ENCODE assay signal across 8 cellular contexts in the genomic region with DNA sequence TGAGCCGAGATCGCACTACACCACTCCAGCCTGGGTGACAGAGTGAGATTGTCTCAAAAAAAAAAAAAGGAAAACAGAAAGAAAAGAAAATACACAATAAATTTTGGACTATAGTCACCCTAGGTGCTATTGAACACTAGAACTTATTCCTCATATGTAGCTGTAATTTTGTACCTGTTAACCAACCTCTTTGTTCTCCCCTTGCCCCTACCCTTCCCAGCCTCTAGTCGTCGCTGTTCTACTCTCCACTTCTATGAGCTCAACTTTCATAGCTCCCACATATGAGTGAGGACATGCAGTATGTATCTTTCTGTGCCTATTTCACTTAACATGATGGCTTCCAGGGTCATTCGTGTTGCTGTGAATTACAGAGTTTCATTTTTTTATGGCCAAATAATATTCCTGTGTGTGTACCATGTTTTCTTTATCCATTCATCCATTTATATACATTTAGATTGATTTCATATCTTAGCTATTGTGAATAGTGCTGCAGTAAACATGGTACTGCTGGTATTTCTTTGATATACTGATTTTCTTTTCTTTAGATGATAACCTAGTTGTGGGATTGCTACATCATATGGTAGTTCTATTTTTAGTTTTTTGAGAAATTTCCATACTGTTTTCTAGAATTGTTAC. TPM values are rescaled to one million over a fixed set of nuclear protein-coding genes. Genes with fewer than 3 reads are reported as not detected.
A peak's percentile ranks its signal among the peaks of the same experiment; 100 is the strongest.
DNase-seq lines count a peak whose midpoint lies in the region; ATAC-seq and TF ChIP-seq lines count a peak whose summit lies in the region.

No MANE protein-coding gene starts in this region.

- H3K4me1 ChIP-seq in prostate gland (replicated peaks), result no peaks in the 10 kb centered on the region

- H3K36me3 Mint-ChIP-seq in activated T-cell treated with anti-CD3 and anti-CD28 coated beads, Interleukin-2, amount 50 U/mL, for 72 hours (ENCODE audit: insufficient read depth in 2 of 2), result peaks cover 11 to 14% of the 10 kb centered on the region in 2 donors
- H3K36me3 Mint-ChIP-seq in activated T-cell treated with anti-CD3 and anti-CD28 coated beads, Interleukin-2, amount 50 U/mL, for 24 hours (ENCODE audit: low read depth), result peaks cover 88% of the 10 kb centered on the region
- H3K36me3 Mint-ChIP-seq in WTC11, result peaks cover 62% of the 10 kb centered on the region

- no peak for TF ChIP-seq POLR2A in prostate gland (IDR thresholded peaks at IDR 0.05)

- TF ChIP-seq CTCF in WTC11 (IDR thresholded peaks at IDR 0.05) (peak; percentile 80), fibroblast of villous mesenchyme (IDR thresholded peaks at IDR 0.05; ENCODE audit: insufficient read depth, low read depth, low read length) (peak; percentile 93), prostate gland (IDR thresholded peaks at IDR 0.05) (peak in 3 of 4 experiments; percentile 39 to 61 (median 47))

- H3K36me3 ChIP-seq in prostate gland, result no peaks in the 10 kb centered on the region

- peak; percentile 57 to 69 for ATAC-seq in activated T-cell treated with anti-CD3 and anti-CD28 coated beads, Interleukin-2, amount 50 U/mL, for 72 hours (replicated peaks in 1 of 2)
- ATAC-seq in WTC11, result peak; percentile 79
- no peak for ATAC-seq in HG02973 (IDR thresholded peaks at IDR 0.05; ENCODE audit: unreplicated experiment)

- WGBS in prostate gland, result 61% methylated on average over 5 of the region's 5 CpGs

- POLR2A ChIA-PET in WTC11 (lab: Charles Lee), result interaction anchor here (0.7 kb wide), 1 partner anchor 17 kb away, joined by 3 read pairs; no protein-coding TSS in a partner anchor

- CTCF ChIA-PET in WTC11 (lab: Charles Lee), result interaction anchor here (0.5 to 2.3 kb wide), 85 partner anchors 11 to 1171 kb away, joined by 3 to 119 read pairs (median 4); a partner anchor contains a TSS

- no peak overlapping the region for H3K4me3 Mint-ChIP-seq in activated T-cell treated with anti-CD3 and anti-CD28 coated beads, Interleukin-2, amount 50 U/mL, for 72 hours
- H3K4me3 Mint-ChIP-seq in activated T-cell treated with anti-CD3 and anti-CD28 coated beads, Interleukin-2, amount 50 U/mL, for 24 hours, result no peak overlapping the region
- no peak overlapping the region for H3K4me3 Mint-ChIP-seq in WTC11

- peaks cover 6% of the 10 kb centered on the region for H3K4me1 Mint-ChIP-seq in activated T-cell treated with anti-CD3 and anti-CD28 coated beads, Interleukin-2, amount 50 U/mL, for 72 hours (ENCODE audit: low read depth)
- peaks cover 16% of the 10 kb centered on the region for H3K4me1 Mint-ChIP-seq in activated T-cell treated with anti-CD3 and anti-CD28 coated beads, Interleukin-2, amount 50 U/mL, for 24 hours (ENCODE audit: low read depth)
- H3K4me1 Mint-ChIP-seq in WTC11, result no peaks in the 10 kb centered on the region

- no peaks in the 10 kb centered on the region for H3K9me3 ChIP-seq in prostate gland

- H3K4me3 ChIP-seq in fibroblast of villous mesenchyme (ENCODE audit: low read depth, low read length) (no peak overlapping the region), prostate gland (no peak overlapping the region)

- no peaks in the 10 kb centered on the region for H3K9me3 Mint-ChIP-seq in activated T-cell treated with anti-CD3 and anti-CD28 coated beads, Interleukin-2, amount 50 U/mL, for 72 hours
- peaks cover 3% of the 10 kb centered on the region for H3K9me3 Mint-ChIP-seq in activated T-cell treated with anti-CD3 and anti-CD28 coated beads, Interleukin-2, amount 50 U/mL, for 24 hours
- H3K9me3 Mint-ChIP-seq in WTC11, result peaks cover 10% of the 10 kb centered on the region

- H3K27ac ChIP-seq in prostate gland, result no peak overlapping the region

- H3K27me3 Mint-ChIP-seq in activated T-cell treated with anti-CD3 and anti-CD28 coated beads, Interleukin-2, amount 50 U/mL, for 72 hours (ENCODE audit: low read depth), result no peaks in the 10 kb centered on the region
- H3K27me3 Mint-ChIP-seq in activated T-cell treated with anti-CD3 and anti-CD28 coated beads, Interleukin-2, amount 50 U/mL, for 24 hours, result no peaks in the 10 kb centered on the region
- H3K27me3 Mint-ChIP-seq in WTC11 (ENCODE audit: low read depth), result no peaks in the 10 kb centered on the region

- no peaks in the 10 kb centered on the region for H3K27me3 ChIP-seq in prostate gland (replicated peaks; ENCODE audit: insufficient read depth)

- intact Hi-C loops in prostate gland (cut with DNase I), result no loop called here

- H3K27ac Mint-ChIP-seq in activated T-cell treated with anti-CD3 and anti-CD28 coated beads, Interleukin-2, amount 50 U/mL, for 72 hours, result no peak overlapping the region
- no peak overlapping the region for H3K27ac Mint-ChIP-seq in activated T-cell treated with anti-CD3 and anti-CD28 coated beads, Interleukin-2, amount 50 U/mL, for 24 hours
- H3K27ac Mint-ChIP-seq in WTC11, result no peak overlapping the region

- DNase-seq in activated T-cell treated with anti-CD3 and anti-CD28 coated beads, Interleukin-2, amount 50 U/mL, for 72 hours, result peak; percentile 2 to 23
- no peak for DNase-seq in activated T-cell treated with anti-CD3 and anti-CD28 coated beads, Interleukin-2, amount 50 U/mL, for 24 hours
- peak; percentile 5 for DNase-seq in NCI-H1436 treated with DMSO at 0.1 percent for 48 hours (lab: John Stamatoyannopoulos, UW)
- DNase-seq in WTC11 (ENCODE audit: low spot score), result peak; percentile 33
- DNase-seq in fibroblast of villous mesenchyme (ENCODE audit: low read depth), result peak; percentile 55
- peak; percentile 10 for DNase-seq in prostate gland (ENCODE audit: low spot score)
- no peak for DNase-seq in KG1 (lab: John Stamatoyannopoulos, UW)

TF ChIP-seq in WTC11, 78 proteins besides CTCF, POLR2A, EP300 and RAD21:
- no peak for TF ChIP-seq GTF2I (CRISPR knock-in tag; conservative IDR thresholded peaks at IDR 0.05)
- TF ChIP-seq, protein P1, sequence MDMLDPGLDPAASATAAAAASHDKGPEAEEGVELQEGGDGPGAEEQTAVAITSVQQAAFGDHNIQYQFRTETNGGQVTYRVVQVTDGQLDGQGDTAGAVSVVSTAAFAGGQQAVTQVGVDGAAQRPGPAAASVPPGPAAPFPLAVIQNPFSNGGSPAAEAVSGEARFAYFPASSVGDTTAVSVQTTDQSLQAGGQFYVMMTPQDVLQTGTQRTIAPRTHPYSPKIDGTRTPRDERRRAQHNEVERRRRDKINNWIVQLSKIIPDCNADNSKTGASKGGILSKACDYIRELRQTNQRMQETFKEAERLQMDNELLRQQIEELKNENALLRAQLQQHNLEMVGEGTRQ (CRISPR knock-in tag; IDR thresholded peaks at IDR 0.05), result no peak
- TF ChIP-seq FOXP1 (CRISPR knock-in tag; IDR thresholded peaks at IDR 0.05; ENCODE audit: borderline replicate concordance), result no peak
- TF ChIP-seq ESRRA (CRISPR knock-in tag; IDR thresholded peaks at IDR 0.05; ENCODE audit: borderline replicate concordance), result no peak
- TF ChIP-seq EMX1 (CRISPR knock-in tag; IDR thresholded peaks at IDR 0.05), result no peak
- no peak for TF ChIP-seq NR1H2 (CRISPR knock-in tag; IDR thresholded peaks at IDR 0.05)
- no peak for TF ChIP-seq ZNF263 (CRISPR knock-in tag; IDR thresholded peaks at IDR 0.05; ENCODE audit: low read depth)
- no peak for TF ChIP-seq ZNF317 (CRISPR knock-in tag; IDR thresholded peaks at IDR 0.05; ENCODE audit: borderline replicate concordance, low read depth)
- no peak for TF ChIP-seq ZNF423 (CRISPR knock-in tag; IDR thresholded peaks at IDR 0.05)
- TF ChIP-seq, protein P2, sequence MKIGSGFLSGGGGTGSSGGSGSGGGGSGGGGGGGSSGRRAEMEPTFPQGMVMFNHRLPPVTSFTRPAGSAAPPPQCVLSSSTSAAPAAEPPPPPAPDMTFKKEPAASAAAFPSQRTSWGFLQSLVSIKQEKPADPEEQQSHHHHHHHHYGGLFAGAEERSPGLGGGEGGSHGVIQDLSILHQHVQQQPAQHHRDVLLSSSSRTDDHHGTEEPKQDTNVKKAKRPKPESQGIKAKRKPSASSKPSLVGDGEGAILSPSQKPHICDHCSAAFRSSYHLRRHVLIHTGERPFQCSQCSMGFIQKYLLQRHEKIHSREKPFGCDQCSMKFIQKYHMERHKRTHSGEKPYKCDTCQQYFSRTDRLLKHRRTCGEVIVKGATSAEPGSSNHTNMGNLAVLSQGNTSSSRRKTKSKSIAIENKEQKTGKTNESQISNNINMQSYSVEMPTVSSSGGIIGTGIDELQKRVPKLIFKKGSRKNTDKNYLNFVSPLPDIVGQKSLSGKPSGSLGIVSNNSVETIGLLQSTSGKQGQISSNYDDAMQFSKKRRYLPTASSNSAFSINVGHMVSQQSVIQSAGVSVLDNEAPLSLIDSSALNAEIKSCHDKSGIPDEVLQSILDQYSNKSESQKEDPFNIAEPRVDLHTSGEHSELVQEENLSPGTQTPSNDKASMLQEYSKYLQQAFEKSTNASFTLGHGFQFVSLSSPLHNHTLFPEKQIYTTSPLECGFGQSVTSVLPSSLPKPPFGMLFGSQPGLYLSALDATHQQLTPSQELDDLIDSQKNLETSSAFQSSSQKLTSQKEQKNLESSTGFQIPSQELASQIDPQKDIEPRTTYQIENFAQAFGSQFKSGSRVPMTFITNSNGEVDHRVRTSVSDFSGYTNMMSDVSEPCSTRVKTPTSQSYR (CRISPR knock-in tag; IDR thresholded peaks at IDR 0.05), result no peak
- no peak for TF ChIP-seq NR2C2 (CRISPR knock-in tag; IDR thresholded peaks at IDR 0.05)
- TF ChIP-seq, protein P3, sequence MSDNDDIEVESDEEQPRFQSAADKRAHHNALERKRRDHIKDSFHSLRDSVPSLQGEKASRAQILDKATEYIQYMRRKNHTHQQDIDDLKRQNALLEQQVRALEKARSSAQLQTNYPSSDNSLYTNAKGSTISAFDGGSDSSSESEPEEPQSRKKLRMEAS (CRISPR knock-in tag; IDR thresholded peaks at IDR 0.05), result no peak

RNA-seq across cellular contexts. Expression of a gene that starts 28.3 kb away (rescaled TPM):
- 10 to 100 TPM; 46.5 to 57.8 TPM for total RNA-seq in activated T-cell treated with anti-CD3 and anti-CD28 coated beads, Interleukin-2, amount 50 U/mL, for 72 hours
- total RNA-seq in WTC11 (2021) (59.7 to 71.7 TPM (median 65.5 TPM) in 3 replicates), fibroblast of villous mesenchyme (65.1 and 67.4 TPM in 2 replicates), prostate gland (10 to 100 TPM; 58.8 to 74.0 TPM)

Comparison
In these comparisons a context has a peak if more than half of its experiments do, and no peak if none do; other contexts are left out.
1. DNase-seq: peak in activated T-cell treated with anti-CD3 and anti-CD28 coated beads, Interleukin-2, amount 50 U/mL, for 72 hours (2 of 2), NCI-H1436 treated with DMSO at 0.1 percent for 48 hours (single experiment), WTC11 (single experiment), fibroblast of villous mesenchyme (single experiment) and prostate gland (single experiment); none in activated T-cell treated with anti-CD3 and anti-CD28 coated beads, Interleukin-2, amount 50 U/mL, for 24 hours (single experiment) and KG1 (single experiment).
2. Peak in every context shown above with its lines, with median percentiles within 50 percentile points of each other: CTCF ChIP-seq.